ENCODE assay signal across 9 cellular contexts in the genomic region with DNA sequence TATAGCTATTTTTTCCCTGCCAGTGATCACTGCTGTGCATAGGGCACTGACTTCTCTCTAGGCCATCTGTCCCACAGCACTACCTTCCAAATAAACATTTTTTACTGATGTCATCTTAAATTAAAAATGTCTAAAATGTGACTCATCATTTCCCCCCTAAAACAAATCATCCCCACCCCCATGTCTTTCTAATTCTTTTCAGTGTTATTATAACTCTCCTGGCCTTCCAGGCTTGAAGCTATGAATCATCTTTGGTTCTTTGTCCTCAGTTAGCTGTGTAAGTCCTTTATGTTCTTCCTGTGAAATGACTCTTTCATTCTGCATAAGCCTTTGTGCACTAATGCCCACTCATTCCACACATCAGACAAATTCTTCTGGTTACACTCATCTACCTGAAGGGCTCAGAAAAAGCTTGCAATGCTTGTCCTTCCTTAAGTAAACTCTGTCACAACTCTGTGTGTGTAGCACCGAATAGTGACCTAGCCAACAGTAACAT.
DNase-seq lines count a peak whose midpoint lies in the region; ATAC-seq and TF ChIP-seq lines count a peak whose summit lies in the region.
"Had no signal": no experiment of that assay in that cellular context is flagged by ENCODE, and none has a peak within 500 bp of the region (broad histone marks: within the 10 kb centered on the region; RNA-seq: fewer than 3 reads in every experiment).

No MANE protein-coding gene starts in this region.

- H3K27ac Mint-ChIP-seq in nephron progenitor cell, result no peak overlapping the region

- H3K36me3 Mint-ChIP-seq in nephron progenitor cell (ENCODE audit: low read depth), result no peaks in the 10 kb centered on the region

- DNase-seq in NCI-H1694 treated with DMSO at 0.1 percent for 48 hours (lab: John Stamatoyannopoulos, UW) (peak; percentile 22), NCI-H1694 (lab: John Stamatoyannopoulos, UW) (no peak), SK-N-SH (no peak), fibroblast of lung (ENCODE audit: low read depth in 2 of 2) (peak; percentile 63 to 98), smooth muscle cell (lab: John Stamatoyannopoulos, UW; ENCODE audit: unreplicated experiment) (no peak), nephron progenitor cell (no peak)
- DNase-seq in activated CD4-positive, alpha-beta T cell treated with anti-CD3 and anti-CD28 coated beads for 48 hours, result no peak
- DNase-seq: activated CD4-positive, alpha-beta T cell treated with anti-CD3 and anti-CD28 coated beads, Interleukin-2, amount 50 U/mL, for 1 hour had no signal

- TF ChIP-seq EP300 in SK-N-SH (IDR thresholded peaks at IDR 0.05; ENCODE audit: borderline replicate concordance in 1 of 2, low read depth in 1 of 2, low read length in 1 of 2), result peak in 1 of 2 experiments; percentile 89; a peak in 2 of 4 replicates

- no peak for TF ChIP-seq RAD21 in SK-N-SH (IDR thresholded peaks at IDR 0.05; ENCODE audit: low read length)

- H3K9me3 ChIP-seq in SK-N-SH, result no peaks in the 10 kb centered on the region
- H3K9me3 ChIP-seq in fibroblast of lung (ENCODE audit: control insufficient read depth, insufficient read depth, low read depth, low read length), result no peaks in the 10 kb centered on the region
- no peaks in the 10 kb centered on the region for H3K9me3 ChIP-seq in smooth muscle cell (replicated peaks; ENCODE audit: low read depth)

- H3K9me3 Mint-ChIP-seq in nephron progenitor cell, result no peaks in the 10 kb centered on the region

- H4K20me1 ChIP-seq in SK-N-SH (ENCODE audit: insufficient read depth), result no peaks in the 10 kb centered on the region
- H4K20me1 ChIP-seq in fibroblast of lung (ENCODE audit: control insufficient read depth, extremely low read depth, insufficient read depth, low read length), result no peaks in the 10 kb centered on the region
- H4K20me1 ChIP-seq in smooth muscle cell (ENCODE audit: low read depth), result no peaks in the 10 kb centered on the region

- H3K4me1 ChIP-seq in SK-N-SH (ENCODE audit: control insufficient read depth in 1 of 2, insufficient read depth in 2 of 2, low read depth in 1 of 2, low read length in 1 of 2), result peaks cover 0 to 31% of the 10 kb centered on the region in 2 experiments; a peak in 2 of 4 replicates
- peaks cover 15% of the 10 kb centered on the region for H3K4me1 ChIP-seq in fibroblast of lung (ENCODE audit: control insufficient read depth, extremely low read depth, insufficient read depth, low read length)
- peaks cover 13% of the 10 kb centered on the region for H3K4me1 ChIP-seq in smooth muscle cell (ENCODE audit: low read depth)

- POLR2A ChIA-PET in SK-N-SH (lab: Yijun Ruan, JAX), result no interaction called here

- H3K4me2 ChIP-seq in SK-N-SH (peak overlapping the region; percentile 46), fibroblast of lung (ENCODE audit: extremely low read depth, insufficient read depth, low read length) (no peak overlapping the region), smooth muscle cell (peak overlapping the region; percentile 60)

- no peaks in the 10 kb centered on the region for H3K27me3 ChIP-seq in SK-N-SH (ENCODE audit: insufficient read depth)
- H3K27me3 ChIP-seq in fibroblast of lung (ENCODE audit: control insufficient read depth, insufficient read depth, low read length), result no peaks in the 10 kb centered on the region
- no peaks in the 10 kb centered on the region for H3K27me3 ChIP-seq in smooth muscle cell (ENCODE audit: low read depth)

- H3K4me3 Mint-ChIP-seq in nephron progenitor cell, result no peak overlapping the region

- 9% methylated on average over 1 of the region's 1 CpG for WGBS in SK-N-SH (ENCODE audit: low lambda C conversion rate)
- WGBS in smooth muscle cell (ENCODE audit: low lambda C conversion rate), result 69% methylated on average over 1 of the region's 1 CpG

- TF ChIP-seq CTCF in SK-N-SH (IDR thresholded peaks at IDR 0.05), result no peak
- TF ChIP-seq CTCF in fibroblast of lung (conservative IDR thresholded peaks at IDR 0.05 in 1 of 2, IDR thresholded peaks at IDR 0.05 in 1 of 2; ENCODE audit: low read depth in 1 of 2, low read length in 2 of 2), result no peak
- no peak for TF ChIP-seq CTCF in smooth muscle cell (IDR thresholded peaks at IDR 0.05; ENCODE audit: borderline replicate concordance, insufficient read depth, poor library complexity, severe bottlenecking)
- TF ChIP-seq CTCF in nephron progenitor cell (IDR thresholded peaks at IDR 0.05), result no peak

- H3K79me2 ChIP-seq in SK-N-SH (ENCODE audit: insufficient read depth) (no peaks in the 10 kb centered on the region), fibroblast of lung (ENCODE audit: control insufficient read depth, insufficient read depth, low read length) (no peaks in the 10 kb centered on the region), smooth muscle cell (ENCODE audit: low read depth) (no peaks in the 10 kb centered on the region)

- H3K27ac ChIP-seq in SK-N-SH (ENCODE audit: low read depth in 2 of 2, low read length in 1 of 2) (peak overlapping the region in 1 of 2 experiments; percentile 82; a peak in 2 of 4 replicates), fibroblast of lung (ENCODE audit: insufficient read depth, low read length) (peak overlapping the region; percentile 7), smooth muscle cell (ENCODE audit: low read depth) (peak overlapping the region; percentile 62)

- CTCF ChIA-PET in SK-N-SH (lab: Yijun Ruan, JAX), result interaction anchor here (0.9 to 2.6 kb wide), 4 partner anchors 12 to 25 kb away, joined by 3 to 8 read pairs (median 6); no protein-coding TSS in a partner anchor

- no peaks in the 10 kb centered on the region for H3K9me2 ChIP-seq in SK-N-SH

- peak overlapping the region; percentile 38 for H3K9ac ChIP-seq in SK-N-SH
- H3K9ac ChIP-seq in fibroblast of lung (ENCODE audit: insufficient read depth, low read length), result no peak overlapping the region
- peak overlapping the region; percentile 3 for H3K9ac ChIP-seq in smooth muscle cell (ENCODE audit: low read depth)

- H3K4me1 Mint-ChIP-seq in nephron progenitor cell, result no peaks in the 10 kb centered on the region

- H3F3A ChIP-seq in SK-N-SH (replicated peaks; ENCODE audit: insufficient read depth), result peaks cover 19% of the 10 kb centered on the region
- H3F3A ChIP-seq in smooth muscle cell (ENCODE audit: low read depth), result peaks cover 9% of the 10 kb centered on the region

- H3K4me3 ChIP-seq in SK-N-SH (ENCODE audit: low read depth in 2 of 2, low read length in 1 of 2) (no peak overlapping the region), fibroblast of lung (replicated peaks in 1 of 4; ENCODE audit: control extremely low read depth in 1 of 4, insufficient read depth in 1 of 4, low read depth in 3 of 4, low read length in 4 of 4) (no peak overlapping the region), smooth muscle cell (no peak overlapping the region)

- H3K36me3 ChIP-seq in SK-N-SH (replicated peaks in 1 of 2; ENCODE audit: control insufficient read depth in 1 of 2, insufficient read depth in 2 of 2, low read length in 1 of 2) (no peaks in the 10 kb centered on the region), fibroblast of lung (ENCODE audit: control insufficient read depth, insufficient read depth, low read length) (no peaks in the 10 kb centered on the region), smooth muscle cell (ENCODE audit: low read depth) (no peaks in the 10 kb centered on the region)

- no peak for ATAC-seq in GM18520 (IDR thresholded peaks at IDR 0.05; ENCODE audit: unreplicated experiment)

- H2AFZ ChIP-seq in SK-N-SH (ENCODE audit: low read depth) (no peak overlapping the region), fibroblast of lung (ENCODE audit: low read length) (no peak overlapping the region), smooth muscle cell (ENCODE audit: low read depth) (no peak overlapping the region)

- peaks cover under 1% of the 10 kb centered on the region for H3K27me3 Mint-ChIP-seq in nephron progenitor cell (ENCODE audit: low read depth, poor library complexity)

TF ChIP-seq in SK-N-SH, 30 proteins besides CTCF, POLR2A, EP300 and RAD21 (continues in another document):
- TF ChIP-seq POLR2AphosphoS5 (IDR thresholded peaks at IDR 0.05; ENCODE audit: low read depth, low read length), result peak; percentile 60; the same call in 1 of the 2 replicates
- TF ChIP-seq SMC3 (IDR thresholded peaks at IDR 0.05; ENCODE audit: low read depth, low read length), result no peak
- TF ChIP-seq RCOR1 (IDR thresholded peaks at IDR 0.05; ENCODE audit: low read length), result no peak
- TF ChIP-seq RFX5 (IDR thresholded peaks at IDR 0.05; ENCODE audit: low read length), result no peak
- TF ChIP-seq SIN3A (IDR thresholded peaks at IDR 0.05; ENCODE audit: borderline replicate concordance, low read depth, low read length), result peak; percentile 60; the same call in 1 of the 2 replicates
- 0 out of 2 replicates have a peak, but pooled peaks have one; percentile 22 for TF ChIP-seq GABPA (IDR thresholded peaks at IDR 0.05; ENCODE audit: low read depth)
- no peak for TF ChIP-seq CHD2 (IDR thresholded peaks at IDR 0.05; ENCODE audit: low read length, partially characterized antibody)
- TF ChIP-seq TCF12 (IDR thresholded peaks at IDR 0.05), result peak; percentile 95
- TF ChIP-seq ZBTB33 (IDR thresholded peaks at IDR 0.05; ENCODE audit: borderline replicate concordance, low read depth), result 0 out of 2 replicates have a peak, but pooled peaks have one; percentile 55
- TF ChIP-seq NRF1 (IDR thresholded peaks at IDR 0.05; ENCODE audit: low read depth, low read length), result no peak
- TF ChIP-seq YY1 (IDR thresholded peaks at IDR 0.05; ENCODE audit: low read depth), result no peak
- peak; percentile 62; the same call in 1 of the 2 replicates for TF ChIP-seq MEF2A (IDR thresholded peaks at IDR 0.05; ENCODE audit: borderline replicate concordance, low read depth)
- TF ChIP-seq EZH2phosphoT487 (IDR thresholded peaks at IDR 0.05; ENCODE audit: borderline replicate concordance, low read depth), result no peak

Comparison
In these comparisons a context has a peak if more than half of its experiments do, and no peak if none do; other contexts are left out.
1. DNase-seq: peak in NCI-H1694 treated with DMSO at 0.1 percent for 48 hours (single experiment) and fibroblast of lung (2 of 2); none in NCI-H1694 (single experiment), SK-N-SH (single experiment), smooth muscle cell (single experiment), activated CD4-positive, alpha-beta T cell treated with anti-CD3 and anti-CD28 coated beads for 48 hours (single experiment) and nephron progenitor cell (single experiment).